ENCODE assay signal across 29 cellular contexts in genomic region chr1:224779491-224780020, GRCh38.
"Had no signal": no experiment of that assay in that cellular context is flagged by ENCODE, and none has a peak within 500 bp of the region (broad histone marks: within the 10 kb centered on the region; RNA-seq: fewer than 3 reads in every experiment).

No MANE protein-coding gene starts in this region.

- DNase-seq: activated CD4-positive, alpha-beta T cell treated with anti-CD3 and anti-CD28 coated beads for 1 hour; activated CD4-positive, alpha-beta T cell treated with anti-CD3 and anti-CD28 coated beads, Interleukin-2, amount 10 ng/mL, durations not matched to agents 7 days and 5 days; activated CD8-positive, alpha-beta T cell treated with anti-CD3 and anti-CD28 coated beads for 36 hours; activated gamma-delta T cell treated with Interleukin-2 at 50 U/mL for 16 hours; activated naive CD8-positive, alpha-beta T cell treated with anti-CD3 and anti-CD28 coated beads, Interleukin-2, amount 50 U/mL, for 24 hours; activated T-cell treated with anti-CD3 and anti-CD28 coated beads, Interleukin-2, amount 50 U/mL, for 4 hours; central memory CD4-positive, alpha-beta T cell; endodermal cell; foreskin keratinocyte; heart left ventricle; hypothalamus; left cardiac atrium; left ventricle myocardium superior; mammary epithelial cell; naive B cell; nephron progenitor cell; occipital lobe; posterior cingulate gyrus; right cardiac atrium; spleen; stimulated activated naive CD4-positive, alpha-beta T cell; T-helper 2 cell had no signal

- H3K9me3 ChIP-seq: breast epithelium, heart left ventricle, spleen, tibial nerve had no signal

- H3K4me1 Mint-ChIP-seq: mesothelial cell of epicardium had no signal

- H3K9me3 Mint-ChIP-seq: activated CD4-positive, alpha-beta T cell treated with anti-CD3 and anti-CD28 coated beads, Interleukin-2, amount 10 ng/mL, durations not matched to agents 7 days and 5 days; activated CD8-positive, alpha-beta T cell treated with anti-CD3 and anti-CD28 coated beads for 36 hours; activated naive CD4-positive, alpha-beta T cell treated with anti-CD3 and anti-CD28 coated beads, Interleukin-2, amount 50 U/mL, for 24 hours; activated naive CD8-positive, alpha-beta T cell treated with anti-CD3 and anti-CD28 coated beads, Interleukin-2, amount 50 U/mL, for 24 hours; activated T-cell treated with anti-CD3 and anti-CD28 coated beads, Interleukin-2, amount 50 U/mL, for 4 hours; activated T-helper 17 cell treated with anti-CD3 and anti-CD28 coated beads, Interleukin-2, amount 50 U/mL, for 72 hours; dendritic cell treated with granulocyte-macrophage colony-stimulating factor and Interleukin-4, amounts not matched to agents 40 ng/mL and 50 ng/mL, for 4 days; endodermal cell; nephron progenitor cell had no signal

- ATAC-seq: activated CD8-positive, alpha-beta T cell treated with anti-CD3 and anti-CD28 coated beads for 36 hours; activated naive CD8-positive, alpha-beta T cell treated with anti-CD3 and anti-CD28 coated beads, Interleukin-2, amount 50 U/mL, for 24 hours; activated T-cell treated with anti-CD3 and anti-CD28 coated beads, Interleukin-2, amount 50 U/mL, for 4 hours; activated T-helper 17 cell treated with anti-CD3 and anti-CD28 coated beads, Interleukin-2, amount 50 U/mL, for 72 hours; esophagus mucosa; foreskin keratinocyte; heart left ventricle; left cardiac atrium; left ventricle myocardium superior; right cardiac atrium had no signal

- H3K4me3 Mint-ChIP-seq: activated CD4-positive, alpha-beta T cell treated with anti-CD3 and anti-CD28 coated beads, Interleukin-2, amount 10 ng/mL, durations not matched to agents 7 days and 5 days; activated CD8-positive, alpha-beta T cell treated with anti-CD3 and anti-CD28 coated beads for 36 hours; activated naive CD4-positive, alpha-beta T cell treated with anti-CD3 and anti-CD28 coated beads, Interleukin-2, amount 50 U/mL, for 24 hours; activated naive CD8-positive, alpha-beta T cell treated with anti-CD3 and anti-CD28 coated beads, Interleukin-2, amount 50 U/mL, for 24 hours; activated T-cell treated with anti-CD3 and anti-CD28 coated beads, Interleukin-2, amount 50 U/mL, for 4 hours; activated T-helper 17 cell treated with anti-CD3 and anti-CD28 coated beads, Interleukin-2, amount 50 U/mL, for 72 hours; dendritic cell treated with granulocyte-macrophage colony-stimulating factor and Interleukin-4, amounts not matched to agents 40 ng/mL and 50 ng/mL, for 4 days; endodermal cell; mesothelial cell of epicardium; naive B cell; nephron progenitor cell had no signal

- H3K4me1 ChIP-seq: breast epithelium, foreskin keratinocyte, tibial nerve had no signal

- H3K27me3 ChIP-seq: breast epithelium, heart left ventricle, spleen, tibial nerve had no signal

- H3K27ac Mint-ChIP-seq: activated CD4-positive, alpha-beta T cell treated with anti-CD3 and anti-CD28 coated beads, Interleukin-2, amount 10 ng/mL, durations not matched to agents 7 days and 5 days; activated CD8-positive, alpha-beta T cell treated with anti-CD3 and anti-CD28 coated beads for 36 hours; activated naive CD4-positive, alpha-beta T cell treated with anti-CD3 and anti-CD28 coated beads, Interleukin-2, amount 50 U/mL, for 24 hours; activated naive CD8-positive, alpha-beta T cell treated with anti-CD3 and anti-CD28 coated beads, Interleukin-2, amount 50 U/mL, for 24 hours; activated T-helper 17 cell treated with anti-CD3 and anti-CD28 coated beads, Interleukin-2, amount 50 U/mL, for 72 hours; dendritic cell treated with granulocyte-macrophage colony-stimulating factor and Interleukin-4, amounts not matched to agents 40 ng/mL and 50 ng/mL, for 4 days; endodermal cell; mesothelial cell of epicardium; naive B cell; nephron progenitor cell had no signal

- H3K36me3 Mint-ChIP-seq: activated naive CD4-positive, alpha-beta T cell treated with anti-CD3 and anti-CD28 coated beads, Interleukin-2, amount 50 U/mL, for 24 hours; mesothelial cell of epicardium; naive B cell had no signal

- H3K4me3 ChIP-seq: breast epithelium, heart left ventricle, spleen, tibial nerve had no signal

- H3K27me3 Mint-ChIP-seq: activated CD4-positive, alpha-beta T cell treated with anti-CD3 and anti-CD28 coated beads, Interleukin-2, amount 10 ng/mL, durations not matched to agents 7 days and 5 days; activated CD8-positive, alpha-beta T cell treated with anti-CD3 and anti-CD28 coated beads for 36 hours; dendritic cell treated with granulocyte-macrophage colony-stimulating factor and Interleukin-4, amounts not matched to agents 40 ng/mL and 50 ng/mL, for 4 days had no signal

- H3K36me3 ChIP-seq: breast epithelium, heart left ventricle, spleen, tibial nerve had no signal
